In genomic region chr1:210239295-210240155, GRCh38 we compare ENCODE assay signal across 8 cellular contexts. TPM values are rescaled to one million over a fixed set of nuclear protein-coding genes. Genes with fewer than 3 reads are reported as not detected.
DNase-seq lines count a peak whose midpoint lies in the region; ATAC-seq and TF ChIP-seq lines count a peak whose summit lies in the region.

No MANE protein-coding gene starts in this region.

- H3K4me1 Mint-ChIP-seq in CD14-positive monocyte = no peaks in the 10 kb centered on the region

- H3K36me3 ChIP-seq in MM.1S (replicated peaks; ENCODE audit: insufficient read depth, low read length) = no peaks in the 10 kb centered on the region

- H2AFZ ChIP-seq in MM.1S (ENCODE audit: low read length) = no peak overlapping the region

- no peak overlapping the region for H3K4me2 ChIP-seq in MM.1S (ENCODE audit: low read depth, low read length)

- H3K4me3 Mint-ChIP-seq in CD14-positive monocyte = no peak overlapping the region

- no peaks in the 10 kb centered on the region for H3K9me3 ChIP-seq in MM.1S (replicated peaks; ENCODE audit: insufficient read depth, low read length)

- no peaks in the 10 kb centered on the region for H3K79me2 ChIP-seq in MM.1S (ENCODE audit: low read length)

- no peak overlapping the region for H3K9ac ChIP-seq in MM.1S (ENCODE audit: low read length)

- H3K27me3 Mint-ChIP-seq in CD14-positive monocyte (ENCODE audit: low read depth in 3 of 3) = peaks cover 28 to 55% (median 37%) of the 10 kb centered on the region in 3 donors

- no peak overlapping the region for H3K4me3 ChIP-seq in MM.1S (ENCODE audit: low read length)

- peaks cover 1% of the 10 kb centered on the region for H3K4me1 ChIP-seq in MM.1S (ENCODE audit: low read length)

- TF ChIP-seq CTCF in CD14-positive monocyte (IDR thresholded peaks at IDR 0.05) (peak; percentile 10), MM.1S (IDR thresholded peaks at IDR 0.05; ENCODE audit: low read length) (peak; percentile 44)

- peaks cover 0 to 1% (median 0%) of the 10 kb centered on the region in 7 donors for H3K9me3 Mint-ChIP-seq in CD14-positive monocyte

- no peak overlapping the region for H3K27ac ChIP-seq in MM.1S (ENCODE audit: low read length)

- no peaks in the 10 kb centered on the region for H3K9me2 ChIP-seq in MM.1S (replicated peaks; ENCODE audit: insufficient read depth, low read length)

- DNase-seq in CD14-positive monocyte (ENCODE audit: low spot score) = no peak
- DNase-seq in MM.1S = peak; percentile 20
- DNase-seq in dermis blood vessel endothelial cell = peak; percentile 62
- DNase-seq in myocyte (ENCODE audit: low read depth) = peak; percentile 67

- no peak overlapping the region for H3K27ac Mint-ChIP-seq in CD14-positive monocyte

- H3K27me3 ChIP-seq in MM.1S (replicated peaks; ENCODE audit: insufficient read depth, low read length) = peaks cover 4% of the 10 kb centered on the region; the same call in 1 of the 2 replicates

- no peaks in the 10 kb centered on the region; the same call in 1 of the 2 replicates for H3F3A ChIP-seq in MM.1S (ENCODE audit: insufficient read depth, low read length)

- no peaks in the 10 kb centered on the region for H4K20me1 ChIP-seq in MM.1S (ENCODE audit: insufficient read depth, low read length)

- ATAC-seq in HG02981 (IDR thresholded peaks at IDR 0.05; ENCODE audit: unreplicated experiment) (no peak), GM19324 (IDR thresholded peaks at IDR 0.05; ENCODE audit: low FRiP score, unreplicated experiment) (no peak), HG03469 (IDR thresholded peaks at IDR 0.05; ENCODE audit: unreplicated experiment) (no peak), HG03439 (IDR thresholded peaks at IDR 0.05; ENCODE audit: unreplicated experiment) (no peak)

- H3K36me3 Mint-ChIP-seq in CD14-positive monocyte = no peaks in the 10 kb centered on the region

- intact Hi-C loops in CD14-positive monocyte (cut with micrococcal nuclease) = no loop called here

RNA-seq across cellular contexts. Expression of gene SERTAD4, which starts 6.9 kb away (rescaled TPM):
- not detected for polyA plus RNA-seq in CD14-positive monocyte
- 1.1 and 3.9 TPM in 2 replicates for total RNA-seq in dermis blood vessel endothelial cell
- 0.05 TPM in 1 of 2 replicates, not detected in the other for total RNA-seq in myocyte
- polyA plus RNA-seq in myocyte (2012) = 9.1 TPM
